In the genomic region with DNA sequence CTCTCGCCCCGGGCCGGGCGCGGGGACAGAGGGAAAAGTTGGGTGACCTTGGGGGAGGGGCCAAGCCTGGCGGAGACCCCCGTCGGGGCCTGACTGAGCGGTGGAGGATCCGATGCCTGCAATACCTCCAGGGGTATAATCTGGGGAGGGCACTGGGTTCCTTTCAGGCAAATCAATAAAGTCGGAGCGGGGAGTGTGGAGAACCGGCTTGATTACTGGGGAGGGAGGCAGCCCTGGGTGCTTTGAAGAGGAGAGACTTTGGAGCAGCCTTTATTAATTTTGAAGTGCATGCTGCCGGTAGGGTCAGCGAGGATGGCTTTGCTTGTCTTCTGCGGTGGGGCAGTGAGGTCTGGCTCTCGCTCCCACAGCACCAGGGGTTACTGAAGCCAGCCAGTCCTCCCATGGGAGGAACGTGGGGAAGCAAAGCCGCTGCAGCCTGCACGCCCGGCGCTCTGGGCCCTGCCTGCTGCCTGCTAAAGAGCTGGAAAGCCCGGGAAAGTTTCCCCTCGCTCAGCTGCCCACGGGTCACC, we compare ENCODE assay signal across 9 cellular contexts. TPM values are rescaled to one million over a fixed set of nuclear protein-coding genes. Genes with fewer than 3 reads are reported as not detected.
A peak's percentile ranks its signal among the peaks of the same experiment; 100 is the strongest.
DNase-seq lines count a peak whose midpoint lies in the region; ATAC-seq, FAIRE-seq and TF ChIP-seq lines count a peak whose summit lies in the region.
"Had no signal": no experiment of that assay in that cellular context is flagged by ENCODE, and none has a peak within 500 bp of the region (broad histone marks: within the 10 kb centered on the region; RNA-seq: fewer than 3 reads in every experiment).

No MANE protein-coding gene starts in this region.

- H3K4me3 ChIP-seq in BLaER1 (peak overlapping the region; percentile 58), MG63 (peak overlapping the region; percentile 27), epithelial cell of esophagus (ENCODE audit: low read length) (no peak overlapping the region)

- H3K4me2 ChIP-seq in BLaER1 = peak overlapping the region; percentile 80

- H4K20me1 ChIP-seq in BLaER1 = no peaks in the 10 kb centered on the region

- H3K4me1 Mint-ChIP-seq in naive thymus-derived CD8-positive, alpha-beta T cell = peaks cover 6 to 13% (median 7%) of the 10 kb centered on the region in 4 donors

- H3K9me3 ChIP-seq in BLaER1 (peaks cover 8% of the 10 kb centered on the region; the same call in 1 of the 2 replicates), MG63 (no peaks in the 10 kb centered on the region)

- no peak for TF ChIP-seq CTCF in epithelial cell of esophagus (IDR thresholded peaks at IDR 0.05; ENCODE audit: insufficient read depth, low read depth, low read length, missing control alignments)

- FAIRE-seq in urothelium cell line (lab: Jason Lieb, UNC) = no peak

- peak overlapping the region in 7 of 10 donors; percentile 5 to 61 (median 28) for H3K4me3 Mint-ChIP-seq in naive thymus-derived CD8-positive, alpha-beta T cell

- H3K27ac Mint-ChIP-seq in naive thymus-derived CD8-positive, alpha-beta T cell = no peak overlapping the region
- H3K27ac Mint-ChIP-seq: stimulated activated naive B cell treated with anti-CD40 and anti-IgM and Interleukin-4, amounts not matched to agents 10 μg/mL and 1 μg/mL and 100 μg/mL, for 72 hours had no signal

- no peaks in the 10 kb centered on the region for H3K36me3 ChIP-seq in BLaER1
- H3K36me3 ChIP-seq in MG63 = no peaks in the 10 kb centered on the region

- ATAC-seq in naive thymus-derived CD8-positive, alpha-beta T cell = no peak
- ATAC-seq in HG03469 (IDR thresholded peaks at IDR 0.05; ENCODE audit: unreplicated experiment) = no peak
- no peak for ATAC-seq in GM18868 (IDR thresholded peaks at IDR 0.05; ENCODE audit: unreplicated experiment)

- H3K9me3 Mint-ChIP-seq in naive thymus-derived CD8-positive, alpha-beta T cell = peaks cover 0 to 21% (median 10%) of the 10 kb centered on the region in 9 donors

- H3K9ac ChIP-seq in BLaER1 = no peak overlapping the region

- H3K27me3 ChIP-seq in BLaER1 (peaks cover 44% of the 10 kb centered on the region), MG63 (no peaks in the 10 kb centered on the region)

- H3K36me3 Mint-ChIP-seq in naive thymus-derived CD8-positive, alpha-beta T cell = peaks cover 0 to 10% (median 0%) of the 10 kb centered on the region in 3 donors

- H3K4me1 ChIP-seq in BLaER1 = peaks cover 9% of the 10 kb centered on the region

- H3K27ac ChIP-seq in BLaER1 = no peak overlapping the region

- POLR2A ChIA-PET in naive thymus-derived CD8-positive, alpha-beta T cell (lab: Charles Lee) = no interaction called here

- peaks cover 48 to 92% (median 67%) of the 10 kb centered on the region in 5 donors for H3K27me3 Mint-ChIP-seq in naive thymus-derived CD8-positive, alpha-beta T cell

- DNase-seq in MG63 = no peak
- peak; percentile 2 for DNase-seq in epithelial cell of esophagus (ENCODE audit: low read depth)
- DNase-seq in naive thymus-derived CD8-positive, alpha-beta T cell = no peak
- no peak for DNase-seq in urothelium cell line (ENCODE audit: low spot score)
- DNase-seq in T-helper 9 cell = no peak
- DNase-seq: stimulated activated naive B cell treated with anti-CD40 and anti-IgM and Interleukin-4, amounts not matched to agents 10 μg/mL and 1 μg/mL and 100 μg/mL, for 72 hours had no signal

RNA-seq across cellular contexts. Expression of a gene that starts 0.4 kb away (rescaled TPM):
- total RNA-seq in MG63 (2014; rRNA removed; shearing (Covaris generic); ENCODE audit: low replicate concordance) = 0.10 and 0.30 TPM in 2 replicates
- not detected for total RNA-seq in naive thymus-derived CD8-positive, alpha-beta T cell
- polyA plus RNA-seq in naive thymus-derived CD8-positive, alpha-beta T cell = not detected
